Comparison of ENCODE assay signal across 22 cellular contexts in the genomic region with DNA sequence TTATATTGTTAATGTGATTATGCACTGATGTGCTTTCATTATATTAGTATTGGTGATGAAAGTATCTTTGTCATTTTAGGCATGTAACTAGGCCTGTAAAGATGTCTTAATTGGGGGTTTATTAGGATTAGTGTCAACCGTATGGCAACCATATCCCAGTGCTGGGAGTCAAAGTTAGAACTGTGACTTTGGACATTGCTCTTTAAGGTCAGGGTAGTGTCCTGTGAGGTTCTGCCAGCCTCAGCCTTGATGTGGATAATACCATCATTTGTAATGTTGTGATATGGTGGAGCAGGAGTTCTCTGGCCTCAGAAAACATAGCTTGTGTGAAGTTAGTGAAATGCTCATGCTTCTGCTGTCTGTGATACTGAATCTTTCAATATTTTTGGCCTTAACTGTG.
"Had no signal": no experiment of that assay in that cellular context is flagged by ENCODE, and none has a peak within 500 bp of the region (broad histone marks: within the 10 kb centered on the region; RNA-seq: fewer than 3 reads in every experiment).

No MANE protein-coding gene starts in this region.

- H3K4me2 ChIP-seq: SK-N-SH had no signal

- H3K9me3 ChIP-seq: SK-N-SH had no signal

- DNase-seq: IMR-90, Karpas-422, KG1, MM.1S, NCI-H1092 treated with DMSO at 0.1 percent for 48 hours, NCI-H1436, NCI-H187, NCI-H2029, NCI-H2081 treated with DMSO at 0.1 percent for 48 hours, NCI-H2171, NCI-H226, NCI-H446 treated with DMSO at 0.1 percent for 48 hours, NCI-H510A treated with DMSO at 0.1 percent for 48 hours, NCI-H526, PC-3, SHP77, SK-N-SH, T-helper 1 cell had no signal

- H3K27ac ChIP-seq: HL-60, RWPE1 had no signal

- ATAC-seq: Panc1, PC-3 had no signal

- H3K9ac ChIP-seq: SK-N-SH had no signal

- FAIRE-seq: HTR-8/SVneo had no signal
